Comparison of ENCODE assay signal across 12 cellular contexts in genomic region chr4:148926861-148927260, GRCh38.
DNase-seq lines count a peak whose midpoint lies in the region; ATAC-seq and TF ChIP-seq lines count a peak whose summit lies in the region.
"Had no signal": no experiment of that assay in that cellular context is flagged by ENCODE, and none has a peak within 500 bp of the region (broad histone marks: within the 10 kb centered on the region; RNA-seq: fewer than 3 reads in every experiment).

No MANE protein-coding gene starts in this region.

- H3K18ac ChIP-seq in neuronal stem cell (ENCODE audit: low read length) = no peak overlapping the region

- H3K79me1 ChIP-seq in neuronal stem cell (ENCODE audit: low read depth, low read length) = no peaks in the 10 kb centered on the region

- H3K9ac ChIP-seq in neuronal stem cell (ENCODE audit: low read depth, low read length, poor library complexity) = no peak overlapping the region

- H2BK5ac ChIP-seq in neuronal stem cell (ENCODE audit: low read length) = no peak overlapping the region

- H3K36me3 ChIP-seq in neuronal stem cell (replicated peaks in 1 of 2; ENCODE audit: control insufficient read depth in 2 of 2, insufficient read depth in 2 of 2, low read length in 2 of 2) = no peaks in the 10 kb centered on the region

- H3K36me3 Mint-ChIP-seq in naive thymus-derived CD8-positive, alpha-beta T cell = peaks cover 2 to 30% (median 7%) of the 10 kb centered on the region in 3 donors

- no peaks in the 10 kb centered on the region for H3K27me3 ChIP-seq in neuronal stem cell (ENCODE audit: control insufficient read depth in 3 of 3, insufficient read depth in 3 of 3, low read depth in 1 of 3, low read length in 3 of 3)
- H3K27me3 ChIP-seq: testis had no signal

- no peaks in the 10 kb centered on the region for H3K4me1 ChIP-seq in neuronal stem cell (ENCODE audit: control insufficient read depth in 2 of 2, insufficient read depth in 1 of 2, low read depth in 1 of 2, low read length in 2 of 2)
- H3K4me1 ChIP-seq: testis had no signal

- H3K23ac ChIP-seq in neuronal stem cell (ENCODE audit: low read depth, low read length, poor library complexity) = no peak overlapping the region

- no peak overlapping the region for H2BK12ac ChIP-seq in neuronal stem cell (ENCODE audit: low read length)

- H3K4me2 ChIP-seq in neuronal stem cell (ENCODE audit: insufficient read depth, low read length, poor library complexity, severe bottlenecking) = no peak overlapping the region

- peaks cover 14 to 44% (median 33%) of the 10 kb centered on the region in 9 donors for H3K9me3 Mint-ChIP-seq in naive thymus-derived CD8-positive, alpha-beta T cell

- no peak overlapping the region for H3K27ac ChIP-seq in neuronal stem cell (replicated peaks; ENCODE audit: low read length)
- H3K27ac ChIP-seq: testis had no signal

- H2AK5ac ChIP-seq in neuronal stem cell (ENCODE audit: low read depth, low read length) = no peak overlapping the region

- no peaks in the 10 kb centered on the region for H3K9me3 ChIP-seq in neuronal stem cell (replicated peaks in 1 of 2; ENCODE audit: control insufficient read depth in 2 of 2, insufficient read depth in 1 of 2, low read depth in 1 of 2, low read length in 2 of 2)
- H3K9me3 ChIP-seq: testis had no signal

- H3K14ac ChIP-seq in neuronal stem cell (ENCODE audit: low read length) = no peak overlapping the region

- no peak overlapping the region for H3K27ac Mint-ChIP-seq in naive thymus-derived CD8-positive, alpha-beta T cell
- H3K27ac Mint-ChIP-seq: activated naive CD8-positive, alpha-beta T cell had no signal

- no peak overlapping the region for H3K4ac ChIP-seq in neuronal stem cell (ENCODE audit: low read length)

- H3K4me3 Mint-ChIP-seq in naive thymus-derived CD8-positive, alpha-beta T cell = no peak overlapping the region
- H3K4me3 Mint-ChIP-seq: activated naive CD8-positive, alpha-beta T cell had no signal

- no peaks in the 10 kb centered on the region for H3K4me1 Mint-ChIP-seq in naive thymus-derived CD8-positive, alpha-beta T cell

- H3K4me3 ChIP-seq in neuronal stem cell (ENCODE audit: low read length in 2 of 2) = no peak overlapping the region
- H3K4me3 ChIP-seq: testis had no signal

- DNase-seq in A172 (ENCODE audit: low spot score) = peak; percentile 59
- peak; percentile 15 for DNase-seq in astrocyte of the hippocampus (ENCODE audit: low read depth, low spot score)
- peak; percentile 8 for DNase-seq in hepatic stellate cell (ENCODE audit: low spot score)
- DNase-seq in stimulated activated CD4-positive, alpha-beta T cell treated with anti-CD3 and anti-CD28 coated beads, Interleukin-4, amount 100 ng/mL, for 24 hours = no peak
- DNase-seq in neuronal stem cell (ENCODE audit: low spot score) = no peak
- DNase-seq in naive thymus-derived CD8-positive, alpha-beta T cell = no peak
- DNase-seq: NCI-H1694, T1000, testis had no signal

- WGBS in neuronal stem cell (ENCODE audit: extremely low coverage in 2 of 2, insufficient read length in 2 of 2, insufficient replicate concordance in 1 of 2), 2 donors = no CpG with 5 or more reads among the region's 1 CpG

- H3K27me3 Mint-ChIP-seq in naive thymus-derived CD8-positive, alpha-beta T cell = peaks cover 0 to 10% (median 4%) of the 10 kb centered on the region in 5 donors

- no peak overlapping the region for H4K91ac ChIP-seq in neuronal stem cell (ENCODE audit: low read depth, low read length, poor library complexity)

- POLR2A ChIA-PET in naive thymus-derived CD8-positive, alpha-beta T cell (lab: Charles Lee) = no interaction called here

- no peak for TF ChIP-seq EP300 in Ishikawa (IDR thresholded peaks at IDR 0.05; ENCODE audit: borderline replicate concordance)

- no peak for TF ChIP-seq RAD21 in Ishikawa (IDR thresholded peaks at IDR 0.05; ENCODE audit: low read depth)

- no peak overlapping the region for H2BK120ac ChIP-seq in neuronal stem cell (ENCODE audit: low read depth, low read length)

- no peak overlapping the region for H2AFZ ChIP-seq in neuronal stem cell (ENCODE audit: low read length)

- no peak overlapping the region for H2BK15ac ChIP-seq in neuronal stem cell (ENCODE audit: low read length)

- ATAC-seq in HG02981 (IDR thresholded peaks at IDR 0.05; ENCODE audit: unreplicated experiment) = no peak
- no peak for ATAC-seq in naive thymus-derived CD8-positive, alpha-beta T cell

- no peak overlapping the region for H4K8ac ChIP-seq in neuronal stem cell (ENCODE audit: low read depth, low read length)

TF ChIP-seq in Ishikawa, 13 proteins besides CTCF, POLR2A, EP300 and RAD21:
- TF ChIP-seq CEBPB (IDR thresholded peaks at IDR 0.05) (no peak), NFIC (IDR thresholded peaks at IDR 0.05) (peak; percentile 64; the same call in 1 of the 2 replicates)
TF ChIP-seq in Ishikawa: peak in this region for 1.

Comparison
In these comparisons a context has a peak if more than half of its experiments do, and no peak if none do; other contexts are left out.
1. DNase-seq: peak in A172 (single experiment), astrocyte of the hippocampus (single experiment) and hepatic stellate cell (single experiment); none in stimulated activated CD4-positive, alpha-beta T cell treated with anti-CD3 and anti-CD28 coated beads, Interleukin-4, amount 100 ng/mL, for 24 hours (single experiment), neuronal stem cell (single experiment) and naive thymus-derived CD8-positive, alpha-beta T cell (0 of 10).